Comparison of ENCODE assay signal across 28 cellular contexts in the genomic region with DNA sequence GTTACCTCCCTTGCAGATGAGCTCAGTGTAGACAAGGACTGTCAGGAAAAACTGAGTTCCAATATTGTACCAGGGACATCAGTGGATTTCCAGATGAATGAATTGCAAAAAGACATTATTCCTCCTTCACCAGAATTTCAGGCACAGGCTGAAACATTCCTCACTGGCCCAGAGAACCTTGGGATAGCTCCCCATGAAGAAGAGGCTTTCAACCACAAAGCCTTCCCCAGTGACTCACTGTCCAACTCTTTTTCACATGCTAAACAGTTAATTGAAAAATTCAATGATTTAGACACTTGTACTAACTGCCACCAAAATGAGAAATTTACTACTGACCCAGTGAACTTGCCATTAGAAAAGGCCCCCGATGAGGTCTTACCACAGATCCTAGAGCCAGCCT.
A peak's percentile ranks its signal among the peaks of the same experiment; 100 is the strongest.
DNase-seq lines count a peak whose midpoint lies in the region; TF ChIP-seq lines count a peak whose summit lies in the region.
"Had no signal": no experiment of that assay in that cellular context is flagged by ENCODE, and none has a peak within 500 bp of the region (broad histone marks: within the 10 kb centered on the region; RNA-seq: fewer than 3 reads in every experiment).

No MANE protein-coding gene starts in this region.

- no peak for TF ChIP-seq CTCF in fibroblast of mammary gland (conservative IDR thresholded peaks at IDR 0.05; ENCODE audit: control insufficient read depth, insufficient read depth, low read depth, low read length)

- DNase-seq in EL (peak; percentile 31), RPMI7951 (ENCODE audit: low read depth) (peak; percentile 2), fibroblast of mammary gland (ENCODE audit: low read depth) (peak; percentile 42), renal cortical epithelial cell (ENCODE audit: low read depth) (peak; percentile 72), NCI-H2107 (lab: John Stamatoyannopoulos, UW) (no peak), NCI-H446 treated with DMSO at 0.1 percent for 48 hours (lab: John Stamatoyannopoulos, UW) (no peak), DMS114 treated with DMSO at 0.1 percent for 48 hours (lab: John Stamatoyannopoulos, UW; ENCODE audit: unreplicated experiment) (no peak)
- DNase-seq: activated CD4-positive, alpha-beta T cell treated with anti-CD3 and anti-CD28 coated beads for 48 hours; activated naive CD4-positive, alpha-beta T cell; activated T-cell treated with anti-CD3 and anti-CD28 coated beads, Interleukin-2, amount 50 U/mL, for 4 hours; CD4-positive, CD25-positive, alpha-beta regulatory T cell; effector memory CD8-positive, alpha-beta T cell; erythroblast; foreskin melanocyte; H9; MV-4-11; NCI-H1694; NCI-H2171 treated with DMSO at 0.1 percent for 48 hours; NCI-H524; NK-92 treated with Interleukin-12 subunit alpha and Interleukin-12 subunit beta, amount 100 ng/mL, for 24 hours; PC-3; posterior cingulate gyrus; right lobe of liver; stimulated activated CD4-positive, alpha-beta T cell treated with anti-CD3 and anti-CD28 coated beads, Interleukin-4, amount 100 ng/mL, for 4 hours; upper lobe of left lung had no signal

- no peak overlapping the region for H3K4me3 ChIP-seq in fibroblast of mammary gland (ENCODE audit: control insufficient read depth, low read depth, low read length)
- H3K4me3 ChIP-seq: cardiac muscle cell, coronary artery, hepatocyte, right lobe of liver, upper lobe of left lung had no signal

Comparison
In these comparisons a context has a peak if more than half of its experiments do, and no peak if none do; other contexts are left out.
1. DNase-seq: peak in EL (single experiment), RPMI7951 (single experiment), fibroblast of mammary gland (single experiment) and renal cortical epithelial cell (single experiment); none in NCI-H2107 (single experiment), NCI-H446 treated with DMSO at 0.1 percent for 48 hours (single experiment) and DMS114 treated with DMSO at 0.1 percent for 48 hours (single experiment).